In the genomic region with DNA sequence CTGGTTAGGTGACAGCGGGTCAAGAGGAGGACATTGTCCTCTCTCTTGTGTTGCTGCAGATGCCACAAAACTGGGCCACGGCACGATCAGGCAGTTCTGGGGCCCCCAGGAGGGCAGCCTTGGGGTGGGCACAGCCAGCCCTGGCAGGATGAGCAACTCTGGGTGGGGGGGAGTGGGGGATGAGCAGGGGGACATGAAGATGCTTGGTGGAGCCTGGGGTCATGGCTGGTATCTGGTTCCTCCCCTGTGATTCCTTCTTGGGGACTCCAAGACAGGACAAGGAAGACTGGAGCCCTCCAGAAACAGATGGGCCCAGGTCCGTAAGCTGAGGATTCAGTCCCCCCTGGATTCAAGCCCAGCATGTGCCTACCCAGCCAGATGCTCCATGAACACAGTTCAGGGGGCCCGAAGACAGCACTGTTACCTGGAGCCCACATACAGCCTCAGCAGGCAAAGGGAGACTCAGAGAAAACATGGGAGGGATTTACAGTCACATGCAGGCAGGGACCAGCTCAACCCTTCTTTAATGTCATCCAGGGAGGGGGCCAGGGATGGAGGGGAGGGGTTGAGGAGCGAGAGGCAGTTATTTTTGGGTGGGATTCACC, we compare ENCODE assay signal across 28 cellular contexts. TPM values are rescaled to one million over a fixed set of nuclear protein-coding genes. Genes with fewer than 3 reads are reported as not detected.
"Had no signal": no experiment of that assay in that cellular context is flagged by ENCODE, and none has a peak within 500 bp of the region (broad histone marks: within the 10 kb centered on the region; RNA-seq: fewer than 3 reads in every experiment).

No MANE protein-coding gene starts in this region.

- H3K27ac ChIP-seq: coronary artery, heart left ventricle, left lung, lower lobe of right lung, neural progenitor cell, parathyroid adenoma, psoas muscle, skin epidermis, stomach, thoracic aorta, transverse colon had no signal

- H3K4me1 ChIP-seq: heart left ventricle, parathyroid adenoma, psoas muscle, transverse colon had no signal

- H3K36me3 ChIP-seq: neural progenitor cell, thoracic aorta, transverse colon had no signal

- H3K4me3 ChIP-seq: coronary artery, heart left ventricle, left lung, lower lobe of right lung, neural progenitor cell, psoas muscle, skin epidermis, stomach, thoracic aorta, transverse colon had no signal

- H3K9ac ChIP-seq: neural progenitor cell, parathyroid adenoma had no signal

- H3K27me3 ChIP-seq: left lung, neural progenitor cell, stomach, transverse colon had no signal

- H3K4me2 ChIP-seq: neural progenitor cell had no signal

- H2AFZ ChIP-seq: neural progenitor cell, parathyroid adenoma had no signal

- H3K9me3 ChIP-seq: heart left ventricle, left lung, lower lobe of right lung, psoas muscle, stomach, thoracic aorta, transverse colon had no signal

- DNase-seq: effector CD8-positive, alpha-beta T cell; heart left ventricle; hippocampal formation; midbrain; psoas muscle; retina; stimulated activated CD4-positive, alpha-beta T cell treated with anti-CD3 and anti-CD28 coated beads, Interleukin-12 subunit alpha, Interleukin-12 subunit beta, amount 100 ng/mL, for 4 hours; stimulated activated naive CD4-positive, alpha-beta T cell; stomach; substantia nigra; transverse colon had no signal

- ATAC-seq: esophagus mucosa; heart left ventricle; left lung; natural killer cell treated with Interleukin-12 subunit alpha and Interleukin-12 subunit beta and Interleukin-15 and Interleukin-18, amount 100 ng/mL, for 72 hours; psoas muscle; sciatic nerve had no signal

RNA-seq across cellular contexts. Expression of gene SERPINA1, which starts 10.4 kb away (rescaled TPM):
- total RNA-seq: dermis microvascular lymphatic vessel endothelial cell, fibroblast of lung had no signal

RNA-seq across cellular contexts. Expression of gene SERPINA2, which starts 11.5 kb away (rescaled TPM):
- total RNA-seq: chondrocyte; dermis microvascular lymphatic vessel endothelial cell; esophagus mucosa; fibroblast of lung; frontal cortex; glomerular endothelial cell; heart left ventricle; left lung; lower lobe of right lung; natural killer cell treated with Interleukin-12 subunit alpha and Interleukin-12 subunit beta and Interleukin-15 and Interleukin-18, amount 100 ng/mL, for 72 hours; omental fat pad; psoas muscle; sciatic nerve; stomach; thoracic aorta; transverse colon; ureter had no signal
- polyA plus RNA-seq: fibroblast of lung, heart left ventricle, psoas muscle, stomach had no signal

RNA-seq across cellular contexts. Expression of gene SERPINA6, which starts 54.8 kb away (rescaled TPM):
- total RNA-seq: chondrocyte; dermis microvascular lymphatic vessel endothelial cell; esophagus mucosa; fibroblast of lung; frontal cortex; glomerular endothelial cell; heart left ventricle; left lung; natural killer cell treated with Interleukin-12 subunit alpha and Interleukin-12 subunit beta and Interleukin-15 and Interleukin-18, amount 100 ng/mL, for 72 hours; psoas muscle; sciatic nerve; stomach; thoracic aorta; ureter had no signal
- polyA plus RNA-seq: fibroblast of lung, heart left ventricle, psoas muscle had no signal
